15 cellular contexts compared by ENCODE assay signal in genomic region chr6:35443341-35444030, GRCh38.
"Had no signal": no experiment of that assay in that cellular context is flagged by ENCODE, and none has a peak within 500 bp of the region (broad histone marks: within the 10 kb centered on the region; RNA-seq: fewer than 3 reads in every experiment).

No MANE protein-coding gene starts in this region.

- H3K4me3 ChIP-seq: colonic mucosa, esophagus squamous epithelium, right atrium auricular region, transverse colon had no signal

- H3K9me3 ChIP-seq: colonic mucosa, esophagus squamous epithelium, right atrium auricular region, transverse colon had no signal

- ATAC-seq: activated CD8-positive, alpha-beta T cell treated with anti-CD3 and anti-CD28 coated beads for 36 hours; activated T-cell treated with anti-CD3 and anti-CD28 coated beads, Interleukin-2, amount 50 U/mL, for 4 hours; stimulated activated naive B cell treated with anti-CD40 and anti-IgM and Interleukin-4, amounts not matched to agents 10 μg/mL and 1 μg/mL and 100 μg/mL, for 72 hours had no signal

- H3K4me1 ChIP-seq: colonic mucosa, right atrium auricular region had no signal

- DNase-seq: activated B cell treated with CpG ODN at 0.5 μM for 24 hours; activated CD4-positive, alpha-beta T cell treated with anti-CD3 and anti-CD28 coated beads for 48 hours; activated CD8-positive, alpha-beta T cell treated with anti-CD3 and anti-CD28 coated beads for 36 hours; activated effector memory CD4-positive, alpha-beta T cell treated with Interleukin-2 at 50 U/mL for 16 hours; activated naive CD4-positive, alpha-beta T cell treated with anti-CD3 and anti-CD28 coated beads, Interleukin-2, amount 50 U/mL, for 16 hours; activated T-cell treated with anti-CD3 and anti-CD28 coated beads, Interleukin-2, amount 50 U/mL, for 4 hours; caudate nucleus; colonic mucosa; esophagus squamous epithelium; hippocampal formation; occipital lobe; stimulated activated CD4-positive, alpha-beta T cell treated with anti-CD3 and anti-CD28 coated beads, Interleukin-2, amount 100 ng/mL, for 48 hours; stimulated activated naive B cell treated with anti-CD40 and anti-IgM and Interleukin-4, amounts not matched to agents 10 μg/mL and 1 μg/mL and 100 μg/mL, for 72 hours; transverse colon had no signal

- H3K27ac ChIP-seq: colonic mucosa, esophagus squamous epithelium, right atrium auricular region, transverse colon had no signal

- H3K36me3 ChIP-seq: colonic mucosa, esophagus squamous epithelium, right atrium auricular region, transverse colon had no signal

- H3K27me3 ChIP-seq: colonic mucosa, esophagus squamous epithelium, right atrium auricular region, transverse colon had no signal
